Comparison of ENCODE assay signal across 36 cellular contexts in genomic region chr6:52925042-52925441, GRCh38. TPM values are rescaled to one million over a fixed set of nuclear protein-coding genes. Genes with fewer than 3 reads are reported as not detected.
"Had no signal": no experiment of that assay in that cellular context is flagged by ENCODE, and none has a peak within 500 bp of the region (broad histone marks: within the 10 kb centered on the region; RNA-seq: fewer than 3 reads in every experiment).

No MANE protein-coding gene starts in this region.

- ATAC-seq: activated CD8-positive, alpha-beta T cell treated with anti-CD3 and anti-CD28 coated beads for 36 hours; activated T-cell treated with anti-CD3 and anti-CD28 coated beads, Interleukin-2, amount 50 U/mL, for 72 hours; activated T-helper 17 cell treated with anti-CD3 and anti-CD28 coated beads, Interleukin-2, amount 50 U/mL, for 72 hours; PC-3 had no signal

- H3K36me3 Mint-ChIP-seq: activated naive CD8-positive, alpha-beta T cell treated with anti-CD3 and anti-CD28 coated beads for 36 hours had no signal

- H3K36me3 ChIP-seq: brain microvascular endothelial cell, Peyer's patch, SJCRH30 had no signal

- H3K4me3 Mint-ChIP-seq: activated CD4-positive, alpha-beta T cell treated with anti-CD3 and anti-CD28 coated beads, Interleukin-2, amount 10 ng/mL, durations not matched to agents 24 days and 14 days; activated CD8-positive, alpha-beta T cell treated with anti-CD3 and anti-CD28 coated beads for 36 hours; activated naive CD8-positive, alpha-beta T cell treated with anti-CD3 and anti-CD28 coated beads for 36 hours; activated T-cell treated with anti-CD3 and anti-CD28 coated beads, Interleukin-2, amount 50 U/mL, for 72 hours; activated T-helper 17 cell treated with anti-CD3 and anti-CD28 coated beads, Interleukin-2, amount 50 U/mL, for 72 hours had no signal

- H3K27ac ChIP-seq: brain microvascular endothelial cell, KMS-11, Peyer's patch, SJCRH30, SK-N-MC had no signal

- H3K4me1 ChIP-seq: SJCRH30 had no signal

- H3K27ac Mint-ChIP-seq: activated CD4-positive, alpha-beta T cell treated with anti-CD3 and anti-CD28 coated beads, Interleukin-2, amount 10 ng/mL, durations not matched to agents 24 days and 14 days; activated CD8-positive, alpha-beta T cell treated with anti-CD3 and anti-CD28 coated beads for 36 hours; activated naive CD8-positive, alpha-beta T cell treated with anti-CD3 and anti-CD28 coated beads for 36 hours; activated T-cell treated with anti-CD3 and anti-CD28 coated beads, Interleukin-2, amount 50 U/mL, for 72 hours; activated T-helper 17 cell treated with anti-CD3 and anti-CD28 coated beads, Interleukin-2, amount 50 U/mL, for 72 hours had no signal

- H3K27me3 ChIP-seq: brain microvascular endothelial cell, Peyer's patch, SJCRH30 had no signal

- H3K4me1 Mint-ChIP-seq: activated CD4-positive, alpha-beta T cell treated with anti-CD3 and anti-CD28 coated beads, Interleukin-2, amount 10 ng/mL, durations not matched to agents 24 days and 14 days; activated naive CD8-positive, alpha-beta T cell treated with anti-CD3 and anti-CD28 coated beads for 36 hours; activated T-helper 17 cell treated with anti-CD3 and anti-CD28 coated beads, Interleukin-2, amount 50 U/mL, for 72 hours had no signal

- H3K9me3 ChIP-seq: Peyer's patch, SJCRH30 had no signal

- H3K4me3 ChIP-seq: Peyer's patch, SJCRH30, SK-N-MC had no signal

- H3K4me2 ChIP-seq: KMS-11 had no signal

- H3K9ac ChIP-seq: KMS-11 had no signal

- H3K27me3 Mint-ChIP-seq: activated naive CD8-positive, alpha-beta T cell treated with anti-CD3 and anti-CD28 coated beads for 36 hours had no signal

- DNase-seq: activated CD4-positive, alpha-beta T cell treated with anti-CD3 and anti-CD28 coated beads, Interleukin-2, amount 10 ng/mL, durations not matched to agents 24 days and 14 days; activated CD4-positive, alpha-beta T cell treated with anti-CD3 and anti-CD28 coated beads, Interleukin-2, amount 50 U/mL, for 4 hours; activated CD8-positive, alpha-beta T cell treated with anti-CD3 and anti-CD28 coated beads for 36 hours; activated effector memory CD4-positive, alpha-beta T cell treated with anti-CD3 and anti-CD28 coated beads, Interleukin-2, amount 50 U/mL, for 16 hours; activated naive CD4-positive, alpha-beta T cell; activated naive CD4-positive, alpha-beta T cell treated with anti-CD3 and anti-CD28 coated beads, Interleukin-2, amount 50 U/mL, for 16 hours; activated naive CD8-positive, alpha-beta T cell treated with anti-CD3 and anti-CD28 coated beads for 36 hours; activated T-cell treated with anti-CD3 and anti-CD28 coated beads, Interleukin-2, amount 50 U/mL, for 1 hour; activated T-cell treated with anti-CD3 and anti-CD28 coated beads, Interleukin-2, amount 50 U/mL, for 72 hours; amniotic stem cell; aorta; brain microvascular endothelial cell; NCI-H1092 treated with DMSO at 0.1 percent for 48 hours; NCI-H1417; NCI-H146; NCI-H187; NCI-H2029 treated with DMSO at 0.1 percent for 48 hours; NCI-H2107; NCI-H2171; NCI-H510A; NCI-H526; NCI-H748 treated with DMSO at 0.1 percent for 48 hours; NK-92 treated with Interleukin-12 subunit alpha and Interleukin-12 subunit beta, amount 100 ng/mL, for 24 hours; PC-3; Peyer's patch; Right ventricle myocardium superior; RPMI8226; SJCRH30; T1000 had no signal

- H3K9me3 Mint-ChIP-seq: activated CD4-positive, alpha-beta T cell treated with anti-CD3 and anti-CD28 coated beads, Interleukin-2, amount 10 ng/mL, durations not matched to agents 24 days and 14 days; activated CD8-positive, alpha-beta T cell treated with anti-CD3 and anti-CD28 coated beads for 36 hours; activated naive CD8-positive, alpha-beta T cell treated with anti-CD3 and anti-CD28 coated beads for 36 hours; activated T-helper 17 cell treated with anti-CD3 and anti-CD28 coated beads, Interleukin-2, amount 50 U/mL, for 72 hours had no signal

RNA-seq across cellular contexts. Expression of gene GSTA3, which starts 15.5 kb away (rescaled TPM):
- total RNA-seq: activated CD4-positive, alpha-beta T cell treated with anti-CD3 and anti-CD28 coated beads, Interleukin-2, amount 10 ng/mL, durations not matched to agents 24 days and 14 days; activated CD8-positive, alpha-beta memory T cell treated with anti-CD3 and anti-CD28 coated beads for 36 hours; activated CD8-positive, alpha-beta T cell treated with anti-CD3 and anti-CD28 coated beads for 36 hours; activated naive CD8-positive, alpha-beta T cell treated with anti-CD3 and anti-CD28 coated beads for 36 hours; activated T-cell treated with anti-CD3 and anti-CD28 coated beads, Interleukin-2, amount 50 U/mL, for 72 hours; activated T-helper 17 cell treated with anti-CD3 and anti-CD28 coated beads, Interleukin-2, amount 50 U/mL, for 72 hours; aorta; LHCN-M2; PC-3; Peyer's patch; Right ventricle myocardium superior; SJCRH30; T-helper 1 cell treated with Interleukin-12 subunit alpha and Interleukin-12 subunit beta and Interleukin-4 antibody, amounts not matched to agents 30 ng/mL and 1 ng/mL, for 36 hours; T-helper 2 cell treated with Interferon-gamma antibody and Interleukin-4, amounts not matched to agents 100 ng/mL and 5 ng/mL, for 36 hours had no signal
- polyA plus RNA-seq: aorta had no signal
